Comparison of ENCODE assay signal across 8 cellular contexts in genomic region chr3:44624696-44625528, GRCh38. TPM values are rescaled to one million over a fixed set of nuclear protein-coding genes. Genes with fewer than 3 reads are reported as not detected.
DNase-seq lines count a peak whose midpoint lies in the region.

ZNF197 (plus strand) TSS chr3:44625036; CDS start chr3:44629155, 4,119 bp downstream.

- no peaks in the 10 kb centered on the region for H3K36me3 ChIP-seq in GM23248 (ENCODE audit: low read depth)

- H3K4me3 ChIP-seq in GM23248, result peak within 1 kb of the TSS; percentile 82

- in situ Hi-C loops in GM23248 (cut with MboI), result no loop called here

- H3K9me2 ChIP-seq in GM23248 (ENCODE audit: insufficient read depth), result no peaks in the 10 kb centered on the region

- H3K27ac ChIP-seq in GM23248, result peak within 1 kb of the TSS; percentile 79

- H2AFZ ChIP-seq in GM23248, result peak within 1 kb of the TSS; percentile 100

- H3K4me2 ChIP-seq in GM23248 (ENCODE audit: unreplicated experiment), result peak within 1 kb of the TSS; percentile 98

- H3K79me2 ChIP-seq in GM23248 (ENCODE audit: insufficient read depth), result peaks cover 53% of the 10 kb centered on the region

- H3F3A ChIP-seq in GM23248 (ENCODE audit: insufficient read depth), result peaks cover 22% of the 10 kb centered on the region

- peak within 1 kb of the TSS; percentile 86 for H3K9ac ChIP-seq in GM23248

- H3K9me3 ChIP-seq in GM23248 (ENCODE audit: low read depth), result no peaks in the 10 kb centered on the region

- H3K27me3 ChIP-seq in GM23248 (replicated peaks; ENCODE audit: insufficient read depth), result no peaks in the 10 kb centered on the region

- DNase-seq in ELR (ENCODE audit: low read depth) (peak; percentile 95), GM23248 (peak; percentile 96), Kasumi-1 (lab: John Stamatoyannopoulos, UW) (peak; percentile 81 to 84), SHP77 treated with DMSO at 0.1 percent for 48 hours (lab: John Stamatoyannopoulos, UW) (peak; percentile 68), globus pallidus (ENCODE audit: low spot score) (peak; percentile 90), non-pigmented ciliary epithelial cell (ENCODE audit: low read depth) (peak; percentile 38), superior temporal gyrus (ENCODE audit: extremely low spot score) (peak; percentile 94)
- DNase-seq in activated naive CD4-positive, alpha-beta T cell treated with Interleukin-2 at 50 U/mL for 16 hours, result peak; percentile 57

- WGBS in GM23248 (ENCODE audit: low coverage in 1 of 2, low lambda C conversion rate in 2 of 2, missing lambda C conversion rate in 2 of 2), 2 experiments, result 1% methylated on average over 30 to 43 of the region's 50 CpGs

- H3K4me1 ChIP-seq in GM23248 (ENCODE audit: insufficient read depth), result peaks cover 19% of the 10 kb centered on the region

- H4K20me1 ChIP-seq in GM23248 (ENCODE audit: insufficient read depth), result no peaks in the 10 kb centered on the region

RNA-seq across cellular contexts. Expression of gene ZNF197, which starts in this region (rescaled TPM):
- 10.1 and 10.6 TPM in 2 replicates for total RNA-seq in GM23248 (2014; rRNA removed; shearing (Covaris generic))
- 6.9 and 7.4 TPM in 2 replicates for polyA plus RNA-seq in GM23248 (2016; fragmentation: Nextera tagmentation; extraction: Ambion mirVana)

Comparison
In these comparisons a context has a peak if more than half of its experiments do, and no peak if none do; other contexts are left out.
1. Peak in every context shown above with its lines: DNase-seq, H3K4me3 ChIP-seq and H3K27ac ChIP-seq.
2. DNase-seq: peak in every context shown above with its lines; median percentile 96 in GM23248; 95 in ELR; 94 in superior temporal gyrus; 90 in globus pallidus; 82 in Kasumi-1; 68 in SHP77 treated with DMSO at 0.1 percent for 48 hours; 57 in activated naive CD4-positive, alpha-beta T cell treated with Interleukin-2 at 50 U/mL for 16 hours; 38 in non-pigmented ciliary epithelial cell.